Comparison of ENCODE assay signal across 15 cellular contexts in genomic region chr1:77831566-77831965, GRCh38. TPM values are rescaled to one million over a fixed set of nuclear protein-coding genes. Genes with fewer than 3 reads are reported as not detected.
DNase-seq lines count a peak whose midpoint lies in the region; ATAC-seq and TF ChIP-seq lines count a peak whose summit lies in the region.
"Had no signal": no experiment of that assay in that cellular context is flagged by ENCODE, and none has a peak within 500 bp of the region (broad histone marks: within the 10 kb centered on the region; RNA-seq: fewer than 3 reads in every experiment).

No MANE protein-coding gene starts in this region.

- H3K9me3 ChIP-seq in right atrium auricular region = no peaks in the 10 kb centered on the region
- no peaks in the 10 kb centered on the region for H3K9me3 ChIP-seq in esophagus muscularis mucosa
- no peaks in the 10 kb centered on the region for H3K9me3 ChIP-seq in uterus

- H3K27ac ChIP-seq in right atrium auricular region = peak overlapping the region; percentile 84 to 95
- peak overlapping the region; percentile 90 to 92 (median 90) for H3K27ac ChIP-seq in esophagus muscularis mucosa (replicated peaks in 1 of 4)
- peak overlapping the region; percentile 87 to 92 for H3K27ac ChIP-seq in uterus

- H3K4me3 ChIP-seq in right atrium auricular region (no peak overlapping the region), esophagus muscularis mucosa (no peak overlapping the region), uterus (no peak overlapping the region)
- H3K4me3 ChIP-seq: skin epidermis had no signal

- H3K9me3 Mint-ChIP-seq in osteocyte (ENCODE audit: unreplicated experiment) = no peaks in the 10 kb centered on the region
- H3K9me3 Mint-ChIP-seq in activated naive CD4-positive, alpha-beta T cell treated with anti-CD3 and anti-CD28 coated beads, Interleukin-2, amount 10 ng/mL, durations not matched to agents 7 days and 5 days = no peaks in the 10 kb centered on the region
- H3K9me3 Mint-ChIP-seq: activated naive CD8-positive, alpha-beta T cell treated with anti-CD3 and anti-CD28 coated beads for 36 hours; naive thymus-derived CD4-positive, alpha-beta T cell; stimulated activated naive CD8-positive, alpha-beta T cell treated with anti-CD3 and anti-CD28 coated beads, Interleukin-15, Interleukin-2, amounts not matched to agents 100 ng/mL and 50 ng/mL, for 24 hours; T-cell had no signal

- H3K36me3 ChIP-seq in right atrium auricular region (no peaks in the 10 kb centered on the region), esophagus muscularis mucosa (no peaks in the 10 kb centered on the region), uterus (no peaks in the 10 kb centered on the region)

- H3K27ac Mint-ChIP-seq in osteocyte (ENCODE audit: unreplicated experiment) = peak overlapping the region; percentile 98
- no peak overlapping the region for H3K27ac Mint-ChIP-seq in activated naive CD4-positive, alpha-beta T cell treated with anti-CD3 and anti-CD28 coated beads, Interleukin-2, amount 10 ng/mL, durations not matched to agents 7 days and 5 days
- H3K27ac Mint-ChIP-seq: activated naive CD8-positive, alpha-beta T cell treated with anti-CD3 and anti-CD28 coated beads for 36 hours; stimulated activated naive CD8-positive, alpha-beta T cell treated with anti-CD3 and anti-CD28 coated beads, Interleukin-15, Interleukin-2, amounts not matched to agents 100 ng/mL and 50 ng/mL, for 24 hours; T-cell had no signal

- peaks cover 66% of the 10 kb centered on the region for H3K4me1 Mint-ChIP-seq in osteocyte (ENCODE audit: unreplicated experiment)
- H3K4me1 Mint-ChIP-seq in activated naive CD4-positive, alpha-beta T cell treated with anti-CD3 and anti-CD28 coated beads, Interleukin-2, amount 10 ng/mL, durations not matched to agents 7 days and 5 days = peaks cover 4% of the 10 kb centered on the region

- ATAC-seq in Right ventricle myocardium inferior = no peak
- ATAC-seq: activated CD4-positive, CD25-positive, alpha-beta regulatory T cell treated with anti-CD3 and anti-CD28 coated beads, Interleukin-2, amount 50 U/mL, for 24 hours; naive thymus-derived CD4-positive, alpha-beta T cell; T-cell had no signal

- TF ChIP-seq CTCF in right atrium auricular region (IDR thresholded peaks at IDR 0.05) (no peak), esophagus muscularis mucosa (IDR thresholded peaks at IDR 0.05) (no peak), osteocyte (IDR thresholded peaks at IDR 0.05) (no peak), uterus (IDR thresholded peaks at IDR 0.05) (no peak)

- peaks cover 11% of the 10 kb centered on the region for H3K36me3 Mint-ChIP-seq in osteocyte (ENCODE audit: unreplicated experiment)
- peaks cover 23% of the 10 kb centered on the region for H3K36me3 Mint-ChIP-seq in activated naive CD4-positive, alpha-beta T cell treated with anti-CD3 and anti-CD28 coated beads, Interleukin-2, amount 10 ng/mL, durations not matched to agents 7 days and 5 days

- WGBS in esophagus muscularis mucosa = 72% methylated on average over 4 of the region's 4 CpGs

- CTCF ChIA-PET in activated naive CD4-positive, alpha-beta T cell treated with anti-CD3 and anti-CD28 coated beads, Interleukin-2, amount 10 ng/mL, durations not matched to agents 7 days and 5 days (lab: Charles Lee) = no interaction called here

- H3K4me1 ChIP-seq in right atrium auricular region (peaks cover 0 to 70% of the 10 kb centered on the region in 2 donors), esophagus muscularis mucosa (peaks cover 41 to 87% (median 78%) of the 10 kb centered on the region in 4 donors), uterus (peaks cover 6 to 25% of the 10 kb centered on the region in 2 donors)

- H3K27me3 ChIP-seq in right atrium auricular region = no peaks in the 10 kb centered on the region
- H3K27me3 ChIP-seq in esophagus muscularis mucosa = no peaks in the 10 kb centered on the region
- no peaks in the 10 kb centered on the region for H3K27me3 ChIP-seq in uterus

- H3K27me3 Mint-ChIP-seq in osteocyte (ENCODE audit: unreplicated experiment) = no peaks in the 10 kb centered on the region
- no peaks in the 10 kb centered on the region for H3K27me3 Mint-ChIP-seq in activated naive CD4-positive, alpha-beta T cell treated with anti-CD3 and anti-CD28 coated beads, Interleukin-2, amount 10 ng/mL, durations not matched to agents 7 days and 5 days
- H3K27me3 Mint-ChIP-seq: activated naive CD8-positive, alpha-beta T cell treated with anti-CD3 and anti-CD28 coated beads for 36 hours; naive thymus-derived CD4-positive, alpha-beta T cell; stimulated activated naive CD8-positive, alpha-beta T cell treated with anti-CD3 and anti-CD28 coated beads, Interleukin-15, Interleukin-2, amounts not matched to agents 100 ng/mL and 50 ng/mL, for 24 hours; T-cell had no signal

- DNase-seq in right atrium auricular region (ENCODE audit: low spot score) (no peak), Right ventricle myocardium inferior (ENCODE audit: missing footprints) (no peak), esophagus muscularis mucosa (ENCODE audit: extremely low spot score) (no peak), osteocyte (ENCODE audit: extremely low spot score, unreplicated experiment) (no peak), uterus (no peak), SIG-M5 (lab: John Stamatoyannopoulos, UW) (no peak)
- no peak for DNase-seq in NK-92 treated with Interleukin-12 subunit alpha and Interleukin-12 subunit beta, amount 100 ng/mL, for 24 hours (lab: John Stamatoyannopoulos, UW)
- no peak for DNase-seq in activated naive CD4-positive, alpha-beta T cell treated with anti-CD3 and anti-CD28 coated beads, Interleukin-2, amount 10 ng/mL, durations not matched to agents 7 days and 5 days
- DNase-seq: activated naive CD8-positive, alpha-beta T cell treated with anti-CD3 and anti-CD28 coated beads for 36 hours; naive thymus-derived CD4-positive, alpha-beta T cell; NCI-H1105 treated with DMSO at 0.1 percent for 48 hours; T-cell had no signal

- TF ChIP-seq POLR2A in esophagus muscularis mucosa (IDR thresholded peaks at IDR 0.05; ENCODE audit: low read depth) (no peak), uterus (IDR thresholded peaks at IDR 0.05) (no peak)

- TF ChIP-seq EP300 in esophagus muscularis mucosa (IDR thresholded peaks at IDR 0.05) = no peak

- intact Hi-C loops in Right ventricle myocardium inferior (cut with DNase I) (no loop called here), esophagus muscularis mucosa (cut with DNase I) (no loop called here), uterus (cut with DNase I; ENCODE audit: low total_unique reads) (loop anchor here (10.0 kb wide), 1 partner anchor 53 kb away; the partner anchor contains the start of gene NEXN)

- peak overlapping the region; percentile 56 for H3K4me3 Mint-ChIP-seq in osteocyte (ENCODE audit: unreplicated experiment)
- no peak overlapping the region for H3K4me3 Mint-ChIP-seq in activated naive CD4-positive, alpha-beta T cell treated with anti-CD3 and anti-CD28 coated beads, Interleukin-2, amount 10 ng/mL, durations not matched to agents 7 days and 5 days
- H3K4me3 Mint-ChIP-seq: activated naive CD8-positive, alpha-beta T cell treated with anti-CD3 and anti-CD28 coated beads for 36 hours; naive thymus-derived CD4-positive, alpha-beta T cell; stimulated activated naive CD8-positive, alpha-beta T cell treated with anti-CD3 and anti-CD28 coated beads, Interleukin-15, Interleukin-2, amounts not matched to agents 100 ng/mL and 50 ng/mL, for 24 hours; T-cell had no signal

RNA-seq across cellular contexts. Expression of gene MIGA1, which starts 52.1 kb away (rescaled TPM):
- total RNA-seq in right atrium auricular region (10 to 100 TPM in 1 of 2 donors, 1 to 10 TPM in 1; 8.5 to 10.1 TPM), Right ventricle myocardium inferior (9.9 TPM), esophagus muscularis mucosa (10 to 100 TPM; 13.8 to 18.7 (median 16.1) TPM), osteocyte (17.8 and 18.5 TPM in 2 replicates), uterus (10 to 100 TPM in 3 of 4 donors, 1 to 10 TPM in 1; 3.8 to 36.6 (median 22.9) TPM)

RNA-seq across cellular contexts. Expression of gene NEXN, which starts 56.9 kb away (rescaled TPM):
- 100 to 1,000 TPM; 269 to 295 TPM for total RNA-seq in right atrium auricular region
- total RNA-seq in Right ventricle myocardium inferior = 365 TPM
- 100 to 1,000 TPM; 153 to 272 (median 240) TPM for total RNA-seq in esophagus muscularis mucosa
- 19.3 and 19.5 TPM in 2 replicates for total RNA-seq in osteocyte
- total RNA-seq in uterus = 10 to 100 TPM in 3 of 4 donors, 1 to 10 TPM in 1; 9.5 to 48.4 (median 34.9) TPM
